ENCODE assay signal across 8 cellular contexts in genomic region chr6:95578106-95578410, GRCh38. TPM values are rescaled to one million over a fixed set of nuclear protein-coding genes. Genes with fewer than 3 reads are reported as not detected.
DNase-seq lines count a peak whose midpoint lies in the region; ATAC-seq and TF ChIP-seq lines count a peak whose summit lies in the region.

No MANE protein-coding gene starts in this region.

- intact Hi-C loops in Right ventricle myocardium superior (cut with DNase I) = no loop called here
- intact Hi-C loops in cardiac septum (cut with DNase I) = no loop called here

- no peak for TF ChIP-seq POLR2A in Peyer's patch (IDR thresholded peaks at IDR 0.05)

- H3K4me1 Mint-ChIP-seq in endothelial cell (ENCODE audit: unreplicated experiment) (peaks cover 13% of the 10 kb centered on the region), neural crest cell (peaks cover 44% of the 10 kb centered on the region)

- no peaks in the 10 kb centered on the region for H3K9me3 Mint-ChIP-seq in endothelial cell (ENCODE audit: unreplicated experiment)
- no peaks in the 10 kb centered on the region for H3K9me3 Mint-ChIP-seq in neural crest cell

- H3K27ac ChIP-seq in Peyer's patch = peak overlapping the region; percentile 78 to 87 (median 84)

- no peak for DNase-seq in Right ventricle myocardium superior
- no peak for DNase-seq in cardiac septum (ENCODE audit: low spot score)
- no peak for DNase-seq in Peyer's patch
- no peak for DNase-seq in endothelial cell (ENCODE audit: low spot score)
- no peak for DNase-seq in neural crest cell (ENCODE audit: low read depth, low spot score)
- DNase-seq in HK-2 (ENCODE audit: unreplicated experiment) = no peak
- DNase-seq in H4 (ENCODE audit: low spot score) = no peak

- H3K36me3 ChIP-seq in Peyer's patch = no peaks in the 10 kb centered on the region

- peak overlapping the region; percentile 81 for H3K27ac Mint-ChIP-seq in endothelial cell (ENCODE audit: unreplicated experiment)
- peak overlapping the region; percentile 95 for H3K27ac Mint-ChIP-seq in neural crest cell (ENCODE audit: unreplicated experiment)

- ATAC-seq in Right ventricle myocardium superior (ENCODE audit: poor library complexity) (peak; percentile 24), HG02798 (IDR thresholded peaks at IDR 0.05; ENCODE audit: poor library complexity, unreplicated experiment) (peak; percentile 14)

- peak overlapping the region; percentile 97 for H3K4me3 Mint-ChIP-seq in endothelial cell (ENCODE audit: unreplicated experiment)
- peak overlapping the region; percentile 94 for H3K4me3 Mint-ChIP-seq in neural crest cell

- H3K27me3 ChIP-seq in Peyer's patch = no peaks in the 10 kb centered on the region

- H3K36me3 Mint-ChIP-seq in endothelial cell (ENCODE audit: low read depth, unreplicated experiment) (no peaks in the 10 kb centered on the region), neural crest cell (ENCODE audit: low read depth) (peaks cover 8% of the 10 kb centered on the region)

- TF ChIP-seq CTCF in Peyer's patch (IDR thresholded peaks at IDR 0.05) = no peak
- no peak for TF ChIP-seq CTCF in endothelial cell (IDR thresholded peaks at IDR 0.05; ENCODE audit: unreplicated experiment)
- TF ChIP-seq CTCF in neural crest cell (conservative IDR thresholded peaks at IDR 0.05) = no peak

- peak overlapping the region; percentile 56 to 64 (median 58) for H3K4me3 ChIP-seq in Peyer's patch

- H3K9me3 ChIP-seq in Peyer's patch = no peaks in the 10 kb centered on the region

- peaks cover 0 to 18% (median 0%) of the 10 kb centered on the region in 4 donors for H3K4me1 ChIP-seq in Peyer's patch

- peaks cover 2% of the 10 kb centered on the region for H3K27me3 Mint-ChIP-seq in endothelial cell (ENCODE audit: unreplicated experiment)
- no peaks in the 10 kb centered on the region for H3K27me3 Mint-ChIP-seq in neural crest cell (ENCODE audit: low read depth)

RNA-seq across cellular contexts. Expression of gene MANEA, which starts 0.7 kb away (rescaled TPM):
- total RNA-seq in Right ventricle myocardium superior = 5.2 TPM
- 5.2 TPM for total RNA-seq in cardiac septum
- 1 to 10 TPM; 4.1 to 9.2 (median 7.3) TPM for total RNA-seq in Peyer's patch
- total RNA-seq in endothelial cell (ENCODE audit: unreplicated experiment) = 7.5 TPM
- total RNA-seq in neural crest cell = 12.8 and 14.4 TPM in 2 replicates
- 8.5 and 12.3 TPM in 2 replicates for total RNA-seq in H4 (2014; rRNA removed; shearing (Covaris generic))
